Comparison of ENCODE assay signal across 8 cellular contexts in the genomic region with DNA sequence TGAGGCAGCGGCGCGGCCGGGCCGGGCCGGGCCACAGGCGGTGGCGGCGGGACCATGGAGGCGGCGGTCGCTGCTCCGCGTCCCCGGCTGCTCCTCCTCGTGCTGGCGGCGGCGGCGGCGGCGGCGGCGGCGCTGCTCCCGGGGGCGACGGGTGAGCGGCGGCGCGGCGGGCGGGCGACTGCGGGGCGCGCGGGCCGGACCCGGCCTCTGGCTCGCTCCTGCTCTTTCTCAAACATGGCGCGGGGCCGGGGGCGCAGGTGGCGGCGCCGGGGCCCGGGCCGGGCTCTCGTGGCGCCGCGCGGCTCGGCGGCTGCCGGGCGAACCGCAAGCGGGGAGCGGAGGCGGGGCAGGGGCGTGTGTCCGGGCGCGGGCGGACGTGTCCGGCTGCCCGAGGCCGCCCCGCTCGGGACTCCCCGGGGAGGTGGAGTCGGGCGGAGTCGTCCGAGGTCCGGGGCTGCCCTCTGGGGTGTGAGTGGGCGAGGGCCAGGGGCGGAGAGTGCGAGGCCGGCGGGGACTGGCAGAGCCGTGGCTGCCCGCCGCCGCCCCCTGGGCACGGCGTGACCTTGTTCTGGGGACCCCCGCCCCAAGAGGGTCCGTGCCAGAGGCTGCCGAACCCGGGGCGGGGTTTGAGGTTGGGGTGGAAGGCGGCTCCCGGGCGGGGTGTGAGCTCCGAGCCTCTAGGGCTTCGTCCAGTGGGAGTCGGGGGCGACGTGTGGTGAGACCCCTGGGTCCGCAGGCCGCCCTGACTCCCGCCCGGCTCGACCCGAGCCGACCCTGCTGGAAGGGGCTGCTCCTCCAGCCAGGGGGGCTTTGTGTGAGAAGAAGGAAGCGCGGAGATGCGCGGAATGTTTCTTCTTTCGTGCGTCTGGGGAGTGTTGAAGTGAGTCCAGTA. TPM values are rescaled to one million over a fixed set of nuclear protein-coding genes. Genes with fewer than 3 reads are reported as not detected.
DNase-seq lines count a peak whose midpoint lies in the region; ATAC-seq and TF ChIP-seq lines count a peak whose summit lies in the region.

No MANE protein-coding gene starts in this region.

- H3K36me3 Mint-ChIP-seq in activated naive CD4-positive, alpha-beta T cell treated with anti-CD3 and anti-CD28 coated beads, Interleukin-2, amount 50 U/mL, for 72 hours, result peaks cover 0 to 9% of the 10 kb centered on the region in 2 donors
- no peaks in the 10 kb centered on the region for H3K36me3 Mint-ChIP-seq in osteocyte (ENCODE audit: unreplicated experiment)

- peaks cover 40 to 68% (median 55%) of the 10 kb centered on the region in 10 experiments for H3K4me1 ChIP-seq in BLaER1 treated with 17β-estradiol and CSF1 and Interleukin-3, amounts not matched to agents 10 nM and 100 nM

- H3K4me1 Mint-ChIP-seq in osteocyte (ENCODE audit: unreplicated experiment), result peaks cover 51% of the 10 kb centered on the region

- peaks cover 0 to 36% (median 12%) of the 10 kb centered on the region in 11 experiments; a peak in 13 of 22 replicates for H3K27me3 ChIP-seq in BLaER1 treated with 17β-estradiol and CSF1 and Interleukin-3, amounts not matched to agents 10 nM and 100 nM

- peaks cover 5 to 52% (median 18%) of the 10 kb centered on the region in 11 experiments; a peak in 14 of 22 replicates for H4K20me1 ChIP-seq in BLaER1 treated with 17β-estradiol and CSF1 and Interleukin-3, amounts not matched to agents 10 nM and 100 nM

- peak; percentile 84 for DNase-seq in RPMI7951 (ENCODE audit: low read depth)
- peak; percentile 36 to 78 for DNase-seq in activated naive CD4-positive, alpha-beta T cell treated with anti-CD3 and anti-CD28 coated beads, Interleukin-2, amount 50 U/mL, for 72 hours (ENCODE audit: low spot score in 2 of 2)
- peak; percentile 92 for DNase-seq in Right ventricle myocardium inferior (ENCODE audit: missing footprints)
- peak; percentile 92 for DNase-seq in osteocyte (ENCODE audit: extremely low spot score, unreplicated experiment)
- DNase-seq in inferior parietal cortex (ENCODE audit: extremely low spot score), result no peak

- intact Hi-C loops in Right ventricle myocardium inferior (cut with DNase I), result no loop called here

- no peaks in the 10 kb centered on the region for H3K27me3 Mint-ChIP-seq in osteocyte (ENCODE audit: unreplicated experiment)

- TF ChIP-seq CTCF in osteocyte (IDR thresholded peaks at IDR 0.05), result no peak

- H3K9me3 Mint-ChIP-seq in activated naive CD4-positive, alpha-beta T cell treated with anti-CD3 and anti-CD28 coated beads, Interleukin-2, amount 50 U/mL, for 72 hours, result no peaks in the 10 kb centered on the region
- no peaks in the 10 kb centered on the region for H3K9me3 Mint-ChIP-seq in osteocyte (ENCODE audit: unreplicated experiment)

- H3K27ac ChIP-seq in BLaER1 treated with 17β-estradiol and CSF1 and Interleukin-3, amounts not matched to agents 10 nM and 100 nM, result peak overlapping the region; percentile 93 to 99 (median 96)

- H3K4me3 ChIP-seq in BLaER1 treated with 17β-estradiol and CSF1 and Interleukin-3, amounts not matched to agents 10 nM and 100 nM, result peak overlapping the region; percentile 80 to 97 (median 93)

- ATAC-seq in GM19025 (IDR thresholded peaks at IDR 0.05; ENCODE audit: low read depth, unreplicated experiment) (peak; percentile 51), HG03108 (IDR thresholded peaks at IDR 0.05; ENCODE audit: unreplicated experiment) (peak; percentile 62), Right ventricle myocardium inferior (peak; percentile 75)
- peak; percentile 25 to 52 for ATAC-seq in activated naive CD4-positive, alpha-beta T cell treated with anti-CD3 and anti-CD28 coated beads, Interleukin-2, amount 50 U/mL, for 72 hours

- H3K4me2 ChIP-seq in BLaER1 treated with 17β-estradiol and CSF1 and Interleukin-3, amounts not matched to agents 10 nM and 100 nM, result peak overlapping the region; percentile 83 to 98 (median 89)

- H3K27ac Mint-ChIP-seq in activated naive CD4-positive, alpha-beta T cell treated with anti-CD3 and anti-CD28 coated beads, Interleukin-2, amount 50 U/mL, for 72 hours, result peak overlapping the region; percentile 75 to 79
- peak overlapping the region; percentile 89 for H3K27ac Mint-ChIP-seq in osteocyte (ENCODE audit: unreplicated experiment)

- peak overlapping the region; percentile 82 for H3K4me3 Mint-ChIP-seq in osteocyte (ENCODE audit: unreplicated experiment)

- H3K36me3 ChIP-seq in BLaER1 treated with 17β-estradiol and CSF1 and Interleukin-3, amounts not matched to agents 10 nM and 100 nM, result peaks cover 0 to 13% (median 3%) of the 10 kb centered on the region in 11 experiments; a peak in 8 of 22 replicates

- H3K9me3 ChIP-seq in BLaER1 treated with 17β-estradiol and CSF1 and Interleukin-3, amounts not matched to agents 10 nM and 100 nM (replicated peaks in 1 of 11), result peaks cover 0 to 13% (median 0%) of the 10 kb centered on the region in 11 experiments; a peak in 5 of 22 replicates

- H3K9ac ChIP-seq in BLaER1 treated with 17β-estradiol and CSF1 and Interleukin-3, amounts not matched to agents 10 nM and 100 nM, result peak overlapping the region; percentile 96 to 99 (median 98)

RNA-seq across cellular contexts. Expression of gene TGFBR1, which starts 0.5 kb away (rescaled TPM):
- 51.5 and 54.8 TPM in 2 replicates for total RNA-seq in RPMI7951 (2014; rRNA removed; shearing (Covaris generic))
- total RNA-seq in activated naive CD4-positive, alpha-beta T cell treated with anti-CD3 and anti-CD28 coated beads, Interleukin-2, amount 50 U/mL, for 72 hours, result 10 to 100 TPM; 13.4 to 23.4 TPM
- total RNA-seq in Right ventricle myocardium inferior (14.8 TPM), osteocyte (53.3 and 56.7 TPM in 2 replicates)
